Comparison of ENCODE assay signal across 1 cellular context in genomic region chr20:34713194-34713943, GRCh38.
TF ChIP-seq lines count a peak whose summit lies in the region.

No MANE protein-coding gene starts in this region.

TF ChIP-seq in K562, 482 proteins besides CTCF, POLR2A, EP300 and RAD21 (continued from another document and continues in another):
- no peak for TF ChIP-seq E4F1 (CRISPR knock-in tag; IDR thresholded peaks at IDR 0.05; ENCODE audit: borderline replicate concordance)
- TF ChIP-seq RBM15 (IDR thresholded peaks at IDR 0.05; ENCODE audit: insufficient read depth, low read length): no peak
- no peak for TF ChIP-seq CBFB (CRISPR knock-in tag; IDR thresholded peaks at IDR 0.05)
- peak; percentile 57 for TF ChIP-seq HMBOX1 (IDR thresholded peaks at IDR 0.05)
- TF ChIP-seq TARDBP (IDR thresholded peaks at IDR 0.05): no peak
- 0 out of 2 replicates have a peak, but pooled peaks have one; percentile 32 for TF ChIP-seq NFATC3 (IDR thresholded peaks at IDR 0.05)
- TF ChIP-seq GATAD2A (IDR thresholded peaks at IDR 0.05): no peak
- TF ChIP-seq TAF15 (IDR thresholded peaks at IDR 0.05; ENCODE audit: low read depth, low read length): no peak
- TF ChIP-seq ZBTB2 (IDR thresholded peaks at IDR 0.05): no peak; the same call in 1 of the 2 replicates
- TF ChIP-seq CCAR2 (IDR thresholded peaks at IDR 0.05; ENCODE audit: low read depth, low read length): no peak
- 0 out of 2 replicates have a peak, but pooled peaks have one; percentile 63 for TF ChIP-seq ZNF395 (CRISPR knock-in tag; IDR thresholded peaks at IDR 0.05)
- TF ChIP-seq HDAC1 (IDR thresholded peaks at IDR 0.05): peak in 1 of 2 experiments; percentile 93; a peak in 3 of 4 replicates
- no peak for TF ChIP-seq VEZF1 (CRISPR knock-in tag; IDR thresholded peaks at IDR 0.05)
- no peak for TF ChIP-seq ZNF282 (CRISPR knock-in tag; IDR thresholded peaks at IDR 0.05)
- TF ChIP-seq KDM5B (IDR thresholded peaks at IDR 0.05; ENCODE audit: insufficient replicate concordance, low read depth, low read length): no peak
- peak; percentile 24; the same call in 1 of the 2 replicates for TF ChIP-seq CREB3L1 (IDR thresholded peaks at IDR 0.05; ENCODE audit: borderline replicate concordance, low read depth)
- TF ChIP-seq MNT (conservative IDR thresholded peaks at IDR 0.05): peak; percentile 74 to 83
- TF ChIP-seq ZNF274 (IDR thresholded peaks at IDR 0.05; ENCODE audit: borderline replicate concordance, low read depth, low read length): no peak
- no peak for TF ChIP-seq ETV5 (CRISPR knock-in tag; IDR thresholded peaks at IDR 0.05; ENCODE audit: low read depth)
- no peak for TF ChIP-seq UBTF (IDR thresholded peaks at IDR 0.05; ENCODE audit: borderline replicate concordance in 1 of 2, low read depth in 2 of 2, low read length in 2 of 2)
- no peak for TF ChIP-seq ZNF449 (CRISPR knock-in tag; IDR thresholded peaks at IDR 0.05)
- peak; percentile 53; the same call in 1 of the 2 replicates for TF ChIP-seq TOE1 (IDR thresholded peaks at IDR 0.05; ENCODE audit: borderline replicate concordance)
- TF ChIP-seq TOE1 (CRISPR knock-in tag; IDR thresholded peaks at IDR 0.05; ENCODE audit: borderline replicate concordance, low read depth): no peak
- TF ChIP-seq GTF2A2 (tag; IDR thresholded peaks at IDR 0.05): no peak
- no peak for TF ChIP-seq PPARD (CRISPR knock-in tag; IDR thresholded peaks at IDR 0.05)
- TF ChIP-seq OTX1 (CRISPR knock-in tag; IDR thresholded peaks at IDR 0.05): no peak
- no peak for TF ChIP-seq THAP7 (CRISPR knock-in tag; IDR thresholded peaks at IDR 0.05)
- no peak for TF ChIP-seq NR3C1 (CRISPR knock-in tag; IDR thresholded peaks at IDR 0.05)
- TF ChIP-seq SMARCA4 (IDR thresholded peaks at IDR 0.05): peak; percentile 100
- TF ChIP-seq ZNF695 (CRISPR knock-in tag; IDR thresholded peaks at IDR 0.05): no peak
- TF ChIP-seq PTRF (tag; IDR thresholded peaks at IDR 0.05): no peak
- TF ChIP-seq SRSF7 (optimal IDR thresholded peaks at IDR 0.05; ENCODE audit: low read depth, low read length): no peak
- TF ChIP-seq ZKSCAN8 (CRISPR knock-in tag; IDR thresholded peaks at IDR 0.05): no peak
- TF ChIP-seq U2AF2 (optimal IDR thresholded peaks at IDR 0.05; ENCODE audit: low read depth, low read length): no peak
- no peak for TF ChIP-seq GTF2B (IDR thresholded peaks at IDR 0.05; ENCODE audit: extremely low read depth, insufficient read length)
- TF ChIP-seq RERE (CRISPR knock-in tag; IDR thresholded peaks at IDR 0.05; ENCODE audit: borderline replicate concordance): no peak
